8 cellular contexts compared by ENCODE assay signal in the genomic region with DNA sequence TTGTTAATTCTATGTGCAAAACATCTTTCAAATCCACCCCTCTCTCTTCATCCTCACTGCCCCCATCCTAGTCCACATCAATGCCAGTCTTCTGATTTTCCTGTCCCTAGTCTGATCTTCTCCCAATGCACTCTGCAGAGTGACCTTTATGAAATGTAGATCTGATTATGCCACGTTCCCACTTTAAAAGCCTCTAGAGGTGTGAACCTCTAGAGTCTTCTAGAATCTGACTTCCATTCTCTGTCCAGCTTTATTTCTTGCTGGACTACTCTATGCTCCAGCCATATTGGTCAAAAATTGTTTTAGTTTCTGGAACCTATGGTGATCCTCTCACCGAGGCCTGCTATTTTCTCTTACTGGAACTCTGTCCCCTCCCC. TPM values are rescaled to one million over a fixed set of nuclear protein-coding genes. Genes with fewer than 3 reads are reported as not detected.
DNase-seq lines count a peak whose midpoint lies in the region; ATAC-seq and TF ChIP-seq lines count a peak whose summit lies in the region.

No MANE protein-coding gene starts in this region.

- H3K18ac ChIP-seq in trophoblast cell (ENCODE audit: low read length), result no peak overlapping the region

- H3K4me2 ChIP-seq in DND-41 (ENCODE audit: insufficient read depth, low read length) (peak overlapping the region; percentile 84), PC-9 (peak overlapping the region; percentile 74), trophoblast cell (ENCODE audit: low read length) (peak overlapping the region; percentile 78)

- H3K9me3 ChIP-seq in DND-41 (ENCODE audit: insufficient read depth, low read length, severe bottlenecking), result no peaks in the 10 kb centered on the region
- no peaks in the 10 kb centered on the region for H3K9me3 ChIP-seq in PC-9 (ENCODE audit: insufficient read depth, low read depth)
- H3K9me3 ChIP-seq in trophoblast cell (ENCODE audit: insufficient read depth, low read depth, low read length), result no peaks in the 10 kb centered on the region

- no TSS peak for BruUV-seq in PC-9 (replicated peaks; lab: Mats Ljungman, UMichigan)

- H3K4me1 ChIP-seq in DND-41 (ENCODE audit: insufficient read depth, low read length) (peaks cover 18% of the 10 kb centered on the region), PC-9 (replicated peaks; ENCODE audit: insufficient read depth) (peaks cover 13% of the 10 kb centered on the region; the same call in 1 of the 2 replicates), trophoblast cell (ENCODE audit: control insufficient read depth in 1 of 2, insufficient read depth in 2 of 2, low read length in 2 of 2) (peaks cover 2 to 5% of the 10 kb centered on the region in 2 experiments)

- H3K27ac ChIP-seq in DND-41 (ENCODE audit: low read length) (peak overlapping the region; percentile 97), PC-9 (peak overlapping the region; percentile 31), trophoblast cell (ENCODE audit: low read depth, low read length) (peak overlapping the region; percentile 95)

- no peak for TF ChIP-seq CTCF in DND-41 (IDR thresholded peaks at IDR 0.05; ENCODE audit: borderline replicate concordance, extremely low read depth, low read length, poor library complexity, severe bottlenecking)
- TF ChIP-seq CTCF in PC-9 (conservative IDR thresholded peaks at IDR 0.05), result no peak
- TF ChIP-seq CTCF in epithelial cell of proximal tubule (conservative IDR thresholded peaks at IDR 0.05; ENCODE audit: low read depth, low read length), result no peak

- H3K79me1 ChIP-seq in trophoblast cell (ENCODE audit: low read length), result peaks cover 5% of the 10 kb centered on the region

- H3K9ac ChIP-seq in DND-41 (ENCODE audit: low read depth, low read length) (peak overlapping the region; percentile 76), trophoblast cell (ENCODE audit: low read length) (no peak overlapping the region)

- H2AK5ac ChIP-seq in trophoblast cell (ENCODE audit: low read length), result no peak overlapping the region

- H2AFZ ChIP-seq in DND-41 (ENCODE audit: low read depth, low read length), result peak overlapping the region; percentile 99
- H2AFZ ChIP-seq in PC-9, result peak overlapping the region; percentile 73
- peak overlapping the region; percentile 51 for H2AFZ ChIP-seq in trophoblast cell (ENCODE audit: insufficient read depth, low read length, poor library complexity)

- no peak overlapping the region for H2BK120ac ChIP-seq in trophoblast cell (ENCODE audit: insufficient read depth, low read length, poor library complexity)

- peak overlapping the region; percentile 21 for H3K14ac ChIP-seq in trophoblast cell (ENCODE audit: low read length)

- DNase-seq in DND-41 (no peak), PC-9 (no peak), epithelial cell of proximal tubule (ENCODE audit: low read depth) (no peak), trophoblast cell (no peak), mucosa of gallbladder (ENCODE audit: low spot score) (no peak), foreskin melanocyte (no peak)

- H3K23ac ChIP-seq in trophoblast cell (ENCODE audit: low read length), result no peak overlapping the region

- H3K4me3 ChIP-seq in DND-41 (ENCODE audit: low read depth in 1 of 2, low read length in 2 of 2) (peak overlapping the region; percentile 78 to 97), PC-9 (peak overlapping the region; percentile 92), epithelial cell of proximal tubule (ENCODE audit: low read depth, low read length) (peak overlapping the region; percentile 84), trophoblast cell (ENCODE audit: low read depth, low read length) (peak overlapping the region; percentile 75)

- peak overlapping the region; percentile 4 for H4K12ac ChIP-seq in trophoblast cell (ENCODE audit: low read depth, low read length)

- H2BK5ac ChIP-seq in trophoblast cell (ENCODE audit: low read depth, low read length, poor library complexity), result peak overlapping the region; percentile 70

- H3K9me2 ChIP-seq in PC-9 (ENCODE audit: insufficient read depth), result no peaks in the 10 kb centered on the region

- H3F3A ChIP-seq in PC-9 (ENCODE audit: insufficient read depth, low read depth), result peaks cover 21% of the 10 kb centered on the region

- H2BK12ac ChIP-seq in trophoblast cell (ENCODE audit: low read length), result no peak overlapping the region

- H4K8ac ChIP-seq in trophoblast cell (ENCODE audit: low read depth, low read length), result peak overlapping the region; percentile 88

- no peak overlapping the region for H3K4ac ChIP-seq in trophoblast cell (ENCODE audit: low read depth, low read length)

- peak overlapping the region; percentile 69 for H4K91ac ChIP-seq in trophoblast cell (ENCODE audit: low read depth, low read length)

- H3K79me2 ChIP-seq in DND-41 (ENCODE audit: insufficient read depth, low read length) (peaks cover 7% of the 10 kb centered on the region; the same call in 1 of the 2 replicates), PC-9 (ENCODE audit: low read depth) (no peaks in the 10 kb centered on the region), trophoblast cell (ENCODE audit: control insufficient read depth, insufficient read depth, low read length, poor library complexity) (peaks cover 4% of the 10 kb centered on the region)

- CTCF ChIA-PET in PC-9 (lab: Charles Lee), result interaction anchor here (0.6 to 0.9 kb wide), 3 partner anchors 52 to 1107 kb away, joined by 3 to 9 read pairs (median 8); no protein-coding TSS in a partner anchor

- ATAC-seq in DND-41 (ENCODE audit: insufficient read depth, low read depth) (no peak), GM21526 (IDR thresholded peaks at IDR 0.05; ENCODE audit: low FRiP score, unreplicated experiment) (no peak), HG03442 (IDR thresholded peaks at IDR 0.05; ENCODE audit: unreplicated experiment) (no peak)

- intact Hi-C loops in PC-9 (cut with micrococcal nuclease; ENCODE audit: unreplicated experiment), result no loop called here

- POLR2A ChIA-PET in PC-9 (lab: Charles Lee; ENCODE audit: unreplicated experiment), result interaction anchor here (0.7 kb wide), 1 partner anchor 1956 kb away, joined by 4 read pairs; no protein-coding TSS in a partner anchor

- H3K27me3 ChIP-seq in DND-41 (ENCODE audit: insufficient read depth, low read length, poor library complexity), result no peaks in the 10 kb centered on the region
- no peaks in the 10 kb centered on the region for H3K27me3 ChIP-seq in PC-9 (ENCODE audit: insufficient read depth, low read depth)
- no peaks in the 10 kb centered on the region for H3K27me3 ChIP-seq in trophoblast cell (ENCODE audit: insufficient read depth, low read length)

- no peaks in the 10 kb centered on the region for H4K20me1 ChIP-seq in DND-41 (ENCODE audit: insufficient read depth, low read length)
- H4K20me1 ChIP-seq in PC-9 (ENCODE audit: insufficient read depth), result no peaks in the 10 kb centered on the region

- H3K36me3 ChIP-seq in DND-41 (ENCODE audit: insufficient read depth, low read length) (no peaks in the 10 kb centered on the region), PC-9 (ENCODE audit: low read depth) (no peaks in the 10 kb centered on the region), trophoblast cell (ENCODE audit: control insufficient read depth in 1 of 2, insufficient read depth in 2 of 2, low read length in 2 of 2) (no peaks in the 10 kb centered on the region)

- WGBS in trophoblast cell (ENCODE audit: extremely low coverage, insufficient coverage, insufficient read length), result no CpG with 5 or more reads among the region's 2 CpGs

RNA-seq across cellular contexts. Expression of gene ZNF648, which starts 32.5 kb away (rescaled TPM):
- total RNA-seq in PC-9 (2021) (not detected in 2 replicates), epithelial cell of proximal tubule (not detected in 2 replicates), mucosa of gallbladder (not detected)
- not detected in 2 replicates for polyA plus RNA-seq in trophoblast cell (2013)

Comparison
In these comparisons a context has a peak if more than half of its experiments do, and no peak if none do; other contexts are left out.
1. H3K27ac ChIP-seq: peak in every context shown above with its lines; median percentile 97 in DND-41; 95 in trophoblast cell; 31 in PC-9.